Comparison of ENCODE assay signal across 14 cellular contexts in the genomic region with DNA sequence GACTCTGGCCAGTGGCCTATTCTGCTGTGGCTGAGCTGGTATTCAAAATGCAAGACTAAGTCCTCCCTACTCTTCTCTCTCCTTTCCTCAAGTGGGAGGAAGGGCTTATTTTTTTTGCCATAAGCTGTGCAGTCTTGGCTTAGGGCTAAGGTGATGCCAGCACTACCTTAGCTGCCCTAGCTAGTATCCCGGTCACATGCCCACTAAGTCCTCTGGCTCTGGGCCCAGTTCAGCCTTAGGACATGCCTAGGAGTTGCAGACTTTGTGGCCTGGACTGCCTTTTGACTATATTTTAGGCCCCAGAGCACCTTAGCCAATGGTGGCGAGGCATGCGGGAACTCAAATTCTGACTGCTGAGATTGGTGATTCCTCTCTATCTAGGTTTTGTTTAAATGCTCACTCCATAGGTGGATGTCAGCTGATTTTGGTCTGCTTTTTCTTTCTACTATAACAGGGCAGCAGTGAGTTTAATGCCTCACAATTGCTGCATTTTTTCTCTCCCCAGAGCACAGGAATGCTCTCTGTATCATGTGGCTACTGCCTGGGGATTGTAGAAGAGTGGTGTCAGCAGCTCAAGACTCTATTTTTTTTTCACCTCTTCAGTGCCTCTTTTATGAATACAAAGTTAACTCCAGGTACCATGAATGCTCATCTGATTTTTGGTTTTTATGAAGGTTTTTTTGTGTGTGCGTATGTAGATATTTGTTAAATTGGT.
A peak's percentile ranks its signal among the peaks of the same experiment; 100 is the strongest.
DNase-seq lines count a peak whose midpoint lies in the region; TF ChIP-seq lines count a peak whose summit lies in the region.
"Had no signal": no experiment of that assay in that cellular context is flagged by ENCODE, and none has a peak within 500 bp of the region (broad histone marks: within the 10 kb centered on the region; RNA-seq: fewer than 3 reads in every experiment).

No MANE protein-coding gene starts in this region.

- H3K36me3 ChIP-seq in hepatocyte (replicated peaks; ENCODE audit: insufficient read depth, low read depth) = no peaks in the 10 kb centered on the region
- H3K36me3 ChIP-seq: BLaER1 had no signal

- H3K27ac ChIP-seq in hepatocyte = no peak overlapping the region
- H3K27ac ChIP-seq: BLaER1 had no signal

- DNase-seq in H4 (ENCODE audit: low spot score) = peak; percentile 62
- DNase-seq in amniotic epithelial cell (ENCODE audit: low read depth) = peak; percentile 48
- no peak for DNase-seq in hepatocyte (ENCODE audit: low spot score)
- peak; percentile 65 for DNase-seq in retinal pigment epithelial cell (ENCODE audit: low read depth)
- no peak for DNase-seq in NCI-H2081 (lab: John Stamatoyannopoulos, UW)
- DNase-seq in HCEC 1CT = no peak
- DNase-seq in anterior cingulate cortex (lab: John Stamatoyannopoulos, UW) = no peak
- DNase-seq: 8988T; CD4-positive, alpha-beta memory T cell; DMS153; DMS79; GF-D8; H7 had no signal

- peak overlapping the region; percentile 6 for H2AFZ ChIP-seq in hepatocyte

- H3K79me2 ChIP-seq in hepatocyte = no peaks in the 10 kb centered on the region

- no peaks in the 10 kb centered on the region for H3K9me3 ChIP-seq in hepatocyte (ENCODE audit: low read depth)

- H3K4me3 ChIP-seq in hepatocyte (no peak overlapping the region), retinal pigment epithelial cell (ENCODE audit: low read length) (no peak overlapping the region)
- H3K4me3 ChIP-seq: BLaER1 had no signal

- 96% methylated on average over 4 of the region's 4 CpGs for WGBS in hepatocyte (ENCODE audit: low lambda C conversion rate, missing lambda C conversion rate)

- no peaks in the 10 kb centered on the region for H4K20me1 ChIP-seq in hepatocyte (ENCODE audit: insufficient read depth, poor library complexity, severe bottlenecking)
- H4K20me1 ChIP-seq: BLaER1 had no signal

- no peaks in the 10 kb centered on the region for H3K27me3 ChIP-seq in hepatocyte
- H3K27me3 ChIP-seq: BLaER1 had no signal

- H3K4me2 ChIP-seq in hepatocyte = no peak overlapping the region
- H3K4me2 ChIP-seq: BLaER1 had no signal

- H3K4me1 ChIP-seq in hepatocyte (ENCODE audit: insufficient read depth) = no peaks in the 10 kb centered on the region
- H3K4me1 ChIP-seq: BLaER1 had no signal

- TF ChIP-seq CTCF in hepatocyte (IDR thresholded peaks at IDR 0.05; ENCODE audit: poor library complexity) (no peak), retinal pigment epithelial cell (conservative IDR thresholded peaks at IDR 0.05; ENCODE audit: low read depth, low read length) (no peak)

- no peaks in the 10 kb centered on the region for H3K9me2 ChIP-seq in hepatocyte (replicated peaks; ENCODE audit: insufficient read depth)

Comparison
In these comparisons a context has a peak if more than half of its experiments do, and no peak if none do; other contexts are left out.
1. DNase-seq: peak in H4 (single experiment), amniotic epithelial cell (single experiment) and retinal pigment epithelial cell (single experiment); none in hepatocyte (single experiment), NCI-H2081 (0 of 2), HCEC 1CT (single experiment) and anterior cingulate cortex (0 of 58).